20 cellular contexts compared by ENCODE assay signal in genomic region chr14:76538648-76539008, GRCh38.
A peak's percentile ranks its signal among the peaks of the same experiment; 100 is the strongest.
DNase-seq lines count a peak whose midpoint lies in the region; ATAC-seq, FAIRE-seq and TF ChIP-seq lines count a peak whose summit lies in the region.
"Had no signal": no experiment of that assay in that cellular context is flagged by ENCODE, and none has a peak within 500 bp of the region (broad histone marks: within the 10 kb centered on the region; RNA-seq: fewer than 3 reads in every experiment).

No MANE protein-coding gene starts in this region.

- H3K9me2 ChIP-seq in hepatocyte (replicated peaks; ENCODE audit: insufficient read depth) (no peaks in the 10 kb centered on the region), GM23338 (ENCODE audit: insufficient read depth) (no peaks in the 10 kb centered on the region)

- peaks cover 2% of the 10 kb centered on the region; the same call in 1 of the 3 replicates for H3K9me3 Mint-ChIP-seq in GM23338
- H3K9me3 Mint-ChIP-seq: CD4-positive, alpha-beta T cell; CD8-positive, alpha-beta T cell had no signal

- peaks cover 26% of the 10 kb centered on the region for H3K4me1 Mint-ChIP-seq in GM23338
- H3K4me1 Mint-ChIP-seq: B cell had no signal

- CTCF ChIA-PET in HepG2 (lab: Yijun Ruan, JAX; ENCODE audit: low intra/inter-chr PET ratio, low total read pairs) = no interaction called here

- H3K9me3 ChIP-seq in HepG2 (ENCODE audit: low read length) (no peaks in the 10 kb centered on the region), right lobe of liver (no peaks in the 10 kb centered on the region), WERI-Rb-1 (ENCODE audit: severe bottlenecking) (no peaks in the 10 kb centered on the region), hepatocyte (ENCODE audit: low read depth) (no peaks in the 10 kb centered on the region)
- H3K9me3 ChIP-seq: BLaER1 treated with 17β-estradiol and CSF1 and Interleukin-3, amounts not matched to agents 10 nM and 100 nM; Caco-2 had no signal

- in situ Hi-C loops in HepG2 (cut with HindIII; ENCODE audit: extremely low pct_ligation_motif_present, low pct_unique_long_range_greater_than_20kb) = no loop called here

- 11% methylated on average over 1 of the region's 1 CpG for WGBS in HepG2 (ENCODE audit: low lambda C conversion rate)
- WGBS in right lobe of liver (ENCODE audit: insufficient coverage, low coverage, low lambda C conversion rate, missing lambda C conversion rate) = 54% methylated on average over 1 of the region's 1 CpG
- 69% methylated on average over 1 of the region's 1 CpG for WGBS in hepatocyte (ENCODE audit: low lambda C conversion rate, missing lambda C conversion rate)

- no peaks in the 10 kb centered on the region for H3K36me3 ChIP-seq in HepG2 (replicated peaks in 1 of 2; ENCODE audit: control insufficient read depth in 1 of 2, insufficient read depth in 2 of 2, low read length in 2 of 2)
- no peaks in the 10 kb centered on the region for H3K36me3 ChIP-seq in right lobe of liver
- no peaks in the 10 kb centered on the region for H3K36me3 ChIP-seq in WERI-Rb-1
- no peaks in the 10 kb centered on the region for H3K36me3 ChIP-seq in hepatocyte (replicated peaks; ENCODE audit: insufficient read depth, low read depth)
- H3K36me3 ChIP-seq in GM23338 (ENCODE audit: insufficient read depth) = no peaks in the 10 kb centered on the region
- H3K36me3 ChIP-seq: BLaER1 treated with 17β-estradiol and CSF1 and Interleukin-3, amounts not matched to agents 10 nM and 100 nM had no signal

- POLR2A ChIA-PET in HepG2 (lab: Yijun Ruan, JAX) = no interaction called here

- no peak for TF ChIP-seq RAD21 in HepG2 (CRISPR knock-in tag; IDR thresholded peaks at IDR 0.05)

- no peaks in the 10 kb centered on the region; the same call in 2 of the 3 replicates for H3K36me3 Mint-ChIP-seq in GM23338 (ENCODE audit: low read depth)
- H3K36me3 Mint-ChIP-seq: CD8-positive, alpha-beta T cell had no signal

- no peaks in the 10 kb centered on the region for H3K79me2 ChIP-seq in HepG2 (ENCODE audit: insufficient read depth, low read length)
- no peaks in the 10 kb centered on the region for H3K79me2 ChIP-seq in hepatocyte
- H3K79me2 ChIP-seq in GM23338 (replicated peaks; ENCODE audit: insufficient read depth) = no peaks in the 10 kb centered on the region

- DNase-seq in HepG2 (ENCODE audit: low spot score) (no peak), right lobe of liver (no peak), WERI-Rb-1 (no peak), hepatocyte (ENCODE audit: low spot score) (no peak), NCI-H524 treated with DMSO at 0.1 percent for 48 hours (lab: John Stamatoyannopoulos, UW) (no peak), GM23338 (ENCODE audit: low spot score) (no peak)
- DNase-seq: AML-193; Caco-2; Calu3; CD4-positive, alpha-beta T cell; CD8-positive, alpha-beta T cell had no signal

- H4K20me1 ChIP-seq in HepG2 (ENCODE audit: insufficient read depth, low read length) (no peaks in the 10 kb centered on the region), hepatocyte (ENCODE audit: insufficient read depth, poor library complexity, severe bottlenecking) (no peaks in the 10 kb centered on the region), GM23338 (replicated peaks; ENCODE audit: insufficient read depth) (no peaks in the 10 kb centered on the region)
- H4K20me1 ChIP-seq: BLaER1 treated with 17β-estradiol and CSF1 and Interleukin-3, amounts not matched to agents 10 nM and 100 nM had no signal

- H3K4me3 Mint-ChIP-seq in GM23338 = no peak overlapping the region
- H3K4me3 Mint-ChIP-seq: B cell; CD4-positive, alpha-beta T cell; CD8-positive, alpha-beta T cell had no signal

- intact Hi-C loops in HepG2 (cut with micrococcal nuclease; ENCODE audit: unreplicated experiment) = no loop called here
- intact Hi-C loops in right lobe of liver (cut with DNase I) = no loop called here

- no peak for FAIRE-seq in HepG2 (lab: Jason Lieb, UNC)
- FAIRE-seq: A204.1, D721Med, G401.6, GM12891, GM19239 had no signal

- TF ChIP-seq EP300 in HepG2 (IDR thresholded peaks at IDR 0.05; ENCODE audit: low read depth in 2 of 2, low read length in 2 of 2) = no peak
- TF ChIP-seq EP300 in HepG2 (CRISPR knock-in tag; IDR thresholded peaks at IDR 0.05; ENCODE audit: borderline replicate concordance) = no peak

- no TSS peak for BruUV-seq in HepG2 (replicated peaks; lab: Mats Ljungman, UMichigan)

- TF ChIP-seq POLR2A in HepG2 (IDR thresholded peaks at IDR 0.05; ENCODE audit: insufficient read depth in 1 of 2, low read depth in 2 of 2, low read length in 2 of 2) (no peak), right lobe of liver (IDR thresholded peaks at IDR 0.05) (no peak)

- no peaks in the 10 kb centered on the region for H3K27me3 ChIP-seq in HepG2 (ENCODE audit: control insufficient read depth in 1 of 2, insufficient read depth in 2 of 2, low read length in 2 of 2)
- no peaks in the 10 kb centered on the region for H3K27me3 ChIP-seq in right lobe of liver
- no peaks in the 10 kb centered on the region for H3K27me3 ChIP-seq in WERI-Rb-1 (ENCODE audit: insufficient read depth, low read depth, severe bottlenecking)
- peaks cover 4% of the 10 kb centered on the region for H3K27me3 ChIP-seq in hepatocyte
- H3K27me3 ChIP-seq in GM23338 (ENCODE audit: insufficient read depth) = no peaks in the 10 kb centered on the region
- H3K27me3 ChIP-seq: BLaER1 treated with 17β-estradiol and CSF1 and Interleukin-3, amounts not matched to agents 10 nM and 100 nM had no signal

- H2AFZ ChIP-seq in HepG2 (ENCODE audit: low read length) = no peak overlapping the region
- no peak overlapping the region for H2AFZ ChIP-seq in hepatocyte
- H2AFZ ChIP-seq in GM23338 = no peak overlapping the region

- H3K27ac ChIP-seq in HepG2 (ENCODE audit: extremely low read length, insufficient read depth, low read length) (no peak overlapping the region), right lobe of liver (no peak overlapping the region), WERI-Rb-1 (no peak overlapping the region), hepatocyte (no peak overlapping the region), GM23338 (ENCODE audit: low read depth) (no peak overlapping the region)
- H3K27ac ChIP-seq: 22Rv1; BLaER1 treated with 17β-estradiol and CSF1 and Interleukin-3, amounts not matched to agents 10 nM and 100 nM; C4-2B had no signal

- no peak for ATAC-seq in HepG2
- ATAC-seq in right lobe of liver = no peak
- no peak for ATAC-seq in GM23338
- ATAC-seq: CD8-positive, alpha-beta T cell had no signal

- H3K9ac ChIP-seq in HepG2 (ENCODE audit: insufficient read depth, low read depth, low read length) = no peak overlapping the region
- H3K9ac ChIP-seq: BLaER1 treated with 17β-estradiol and CSF1 and Interleukin-3, amounts not matched to agents 10 nM and 100 nM had no signal

- H3K4me1 ChIP-seq in HepG2 (ENCODE audit: insufficient read depth, low read length) (0 out of 2 replicates have a peak, but pooled peaks cover 6% of the 10 kb centered on the region), right lobe of liver (no peaks in the 10 kb centered on the region), hepatocyte (ENCODE audit: insufficient read depth) (no peaks in the 10 kb centered on the region), GM23338 (ENCODE audit: insufficient read depth) (peaks cover 5% of the 10 kb centered on the region)
- H3K4me1 ChIP-seq: BLaER1 treated with 17β-estradiol and CSF1 and Interleukin-3, amounts not matched to agents 10 nM and 100 nM; Caco-2 had no signal

- H3K27me3 Mint-ChIP-seq in GM23338 (ENCODE audit: insufficient read depth, low read depth, poor library complexity) = peaks cover 3% of the 10 kb centered on the region

- no peak overlapping the region for H3K4me3 ChIP-seq in HepG2 (replicated peaks in 1 of 3; ENCODE audit: insufficient read depth in 1 of 3, low read depth in 2 of 3, low read length in 3 of 3)
- no peak overlapping the region for H3K4me3 ChIP-seq in right lobe of liver
- 0 out of 2 replicates have a peak overlapping the region, but pooled peaks have one; percentile 3 for H3K4me3 ChIP-seq in WERI-Rb-1 (ENCODE audit: low read depth, low read length)
- H3K4me3 ChIP-seq in hepatocyte = no peak overlapping the region
- H3K4me3 ChIP-seq in GM23338 = no peak overlapping the region
- H3K4me3 ChIP-seq: BLaER1 treated with 17β-estradiol and CSF1 and Interleukin-3, amounts not matched to agents 10 nM and 100 nM had no signal

- no peak overlapping the region for H3K4me2 ChIP-seq in HepG2 (ENCODE audit: low read depth, low read length)
- H3K4me2 ChIP-seq in hepatocyte = peak overlapping the region; percentile 42
- H3K4me2 ChIP-seq in GM23338 = no peak overlapping the region
- H3K4me2 ChIP-seq: BLaER1 treated with 17β-estradiol and CSF1 and Interleukin-3, amounts not matched to agents 10 nM and 100 nM had no signal

- H3F3A ChIP-seq in GM23338 (replicated peaks; ENCODE audit: low read depth) = no peaks in the 10 kb centered on the region

- H3K27ac Mint-ChIP-seq in GM23338 = no peak overlapping the region
- H3K27ac Mint-ChIP-seq: B cell; CD4-positive, alpha-beta T cell; CD8-positive, alpha-beta T cell had no signal

- TF ChIP-seq CTCF in HepG2 (CRISPR knock-in tag; IDR thresholded peaks at IDR 0.05) (no peak), right lobe of liver (IDR thresholded peaks at IDR 0.05) (no peak), WERI-Rb-1 (IDR thresholded peaks at IDR 0.05; ENCODE audit: low read depth, low read length) (no peak), hepatocyte (IDR thresholded peaks at IDR 0.05; ENCODE audit: poor library complexity) (no peak), GM23338 (conservative IDR thresholded peaks at IDR 0.05; ENCODE audit: low read depth in 2 of 2) (no peak)

TF ChIP-seq in HepG2, 621 proteins besides CTCF, POLR2A, EP300 and RAD21 (continues in another document):
- TF ChIP-seq ZNF335 (CRISPR knock-in tag; IDR thresholded peaks at IDR 0.05) (no peak), KDM3A (CRISPR knock-in tag; IDR thresholded peaks at IDR 0.05; ENCODE audit: low read depth) (no peak), HCFC1 (IDR thresholded peaks at IDR 0.05; ENCODE audit: low read depth, low read length) (no peak), HNRNPK (IDR thresholded peaks at IDR 0.05; ENCODE audit: low read depth, low read length, poor library complexity, severe bottlenecking) (peak; percentile 89), PCBP1 (IDR thresholded peaks at IDR 0.05; ENCODE audit: borderline replicate concordance, low read depth, low read length) (0 out of 2 replicates have a peak, but pooled peaks have one; percentile 63), ZNF230 (CRISPR knock-in tag; IDR thresholded peaks at IDR 0.05) (no peak)

TF ChIP-seq in GM23338, 12 proteins besides CTCF, POLR2A, EP300 and RAD21 (continues in another document):
- TF ChIP-seq CREB1 (CRISPR knock-in tag; IDR thresholded peaks at IDR 0.05; ENCODE audit: low read depth) = no peak
